Comparison of ENCODE assay signal across 8 cellular contexts in the genomic region with DNA sequence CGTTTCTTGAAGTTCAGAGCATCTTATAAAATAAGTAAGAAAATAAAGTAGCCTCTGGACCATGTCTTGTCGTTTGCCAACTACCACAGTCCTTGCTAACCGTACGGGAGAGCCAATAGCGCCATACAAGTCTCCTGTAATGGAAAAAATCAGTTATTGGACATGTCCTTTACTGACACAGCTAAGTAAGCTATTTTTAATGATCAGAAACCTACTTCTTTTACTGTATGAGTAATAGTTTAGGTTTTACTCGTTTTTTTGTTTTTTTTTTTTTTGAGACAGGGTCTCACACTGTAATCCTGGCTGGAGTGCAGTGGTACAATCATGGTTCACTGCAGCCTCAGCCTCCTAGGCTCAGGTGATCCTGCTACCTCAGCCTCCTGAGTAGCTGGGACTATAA. TPM values are rescaled to one million over a fixed set of nuclear protein-coding genes. Genes with fewer than 3 reads are reported as not detected.
DNase-seq lines count a peak whose midpoint lies in the region; ATAC-seq and TF ChIP-seq lines count a peak whose summit lies in the region.

No MANE protein-coding gene starts in this region.

- ATAC-seq in GM21717 (IDR thresholded peaks at IDR 0.05; ENCODE audit: unreplicated experiment) (peak; percentile 44), activated B cell treated with CpG ODN at 0.5 μM for 24 hours (ENCODE audit: low read depth) (peak; percentile 31), natural killer cell (no peak), GM23338 (no peak)

- intact Hi-C loops in activated B cell treated with CpG ODN at 0.5 μM for 24 hours (cut with micrococcal nuclease), result loop anchor here (5.0 kb wide), 1 partner anchor 335 kb away; no protein-coding TSS in a partner anchor
- intact Hi-C loops in natural killer cell (cut with micrococcal nuclease), result no loop called here
- intact Hi-C loops in A673 (cut with micrococcal nuclease; ENCODE audit: unreplicated experiment), result no loop called here

- no peaks in the 10 kb centered on the region for H3F3A ChIP-seq in GM23338 (replicated peaks; ENCODE audit: low read depth)

- H3K36me3 ChIP-seq in GM23338 (ENCODE audit: insufficient read depth), result no peaks in the 10 kb centered on the region
- H3K36me3 ChIP-seq in A673 (ENCODE audit: insufficient read depth, low read length, poor library complexity, severe bottlenecking), result peaks cover 24% of the 10 kb centered on the region

- H3K27ac Mint-ChIP-seq in activated B cell treated with CpG ODN at 0.5 μM for 24 hours (no peak overlapping the region), natural killer cell (peak overlapping the region; percentile 0 to 74), GM23338 (no peak overlapping the region)

- H3K27me3 Mint-ChIP-seq in activated B cell treated with CpG ODN at 0.5 μM for 24 hours (no peaks in the 10 kb centered on the region), natural killer cell (ENCODE audit: low read depth in 2 of 2) (no peaks in the 10 kb centered on the region), GM23338 (ENCODE audit: insufficient read depth, low read depth, poor library complexity) (no peaks in the 10 kb centered on the region)

- H3K9me3 ChIP-seq in A673 (ENCODE audit: low read depth, low read length, poor library complexity, severe bottlenecking), result no peaks in the 10 kb centered on the region

- DNase-seq in activated B cell treated with CpG ODN at 0.5 μM for 24 hours, result no peak
- DNase-seq in natural killer cell, result no peak
- no peak for DNase-seq in NCI-H2107 (lab: John Stamatoyannopoulos, UW)
- DNase-seq in GM23338 (ENCODE audit: low spot score), result no peak
- no peak for DNase-seq in A673 (ENCODE audit: low spot score)
- DNase-seq in NCI-H82 (lab: John Stamatoyannopoulos, UW), result no peak

- H3K4me1 Mint-ChIP-seq in activated B cell treated with CpG ODN at 0.5 μM for 24 hours, result peaks cover 30% of the 10 kb centered on the region
- H3K4me1 Mint-ChIP-seq in natural killer cell, result no peaks in the 10 kb centered on the region
- peaks cover 8% of the 10 kb centered on the region; the same call in 2 of the 3 replicates for H3K4me1 Mint-ChIP-seq in GM23338

- no peaks in the 10 kb centered on the region for H3K9me3 Mint-ChIP-seq in activated B cell treated with CpG ODN at 0.5 μM for 24 hours
- no peaks in the 10 kb centered on the region for H3K9me3 Mint-ChIP-seq in natural killer cell
- no peaks in the 10 kb centered on the region for H3K9me3 Mint-ChIP-seq in GM23338

- peaks cover 5% of the 10 kb centered on the region for H4K20me1 ChIP-seq in GM23338 (replicated peaks; ENCODE audit: insufficient read depth)

- no peaks in the 10 kb centered on the region for H3K79me2 ChIP-seq in GM23338 (replicated peaks; ENCODE audit: insufficient read depth)

- peaks cover 74% of the 10 kb centered on the region for H3K36me3 Mint-ChIP-seq in activated B cell treated with CpG ODN at 0.5 μM for 24 hours (ENCODE audit: low read depth)
- H3K36me3 Mint-ChIP-seq in natural killer cell, result peaks cover 10% of the 10 kb centered on the region
- H3K36me3 Mint-ChIP-seq in GM23338 (ENCODE audit: low read depth), result peaks cover 19% of the 10 kb centered on the region

- H3K4me3 Mint-ChIP-seq in activated B cell treated with CpG ODN at 0.5 μM for 24 hours (no peak overlapping the region), natural killer cell (no peak overlapping the region), GM23338 (no peak overlapping the region)

- peak overlapping the region; percentile 81 for H3K27ac ChIP-seq in C4-2B
- no peak overlapping the region for H3K27ac ChIP-seq in GM23338 (ENCODE audit: low read depth)
- no peak overlapping the region for H3K27ac ChIP-seq in A673 (ENCODE audit: low read depth, low read length, poor library complexity, severe bottlenecking)

- TF ChIP-seq CTCF in C4-2B (conservative IDR thresholded peaks at IDR 0.05) (no peak), activated B cell treated with CpG ODN at 0.5 μM for 24 hours (IDR thresholded peaks at IDR 0.05) (no peak), natural killer cell (IDR thresholded peaks at IDR 0.05) (no peak), GM23338 (conservative IDR thresholded peaks at IDR 0.05; ENCODE audit: low read depth in 2 of 2) (no peak), A673 (conservative IDR thresholded peaks at IDR 0.05; ENCODE audit: low read depth, low read length) (no peak)

- POLR2A ChIA-PET in activated B cell treated with CpG ODN at 0.5 μM for 24 hours (lab: Charles Lee), result interaction anchor here (0.7 to 2.2 kb wide), 3 partner anchors 33 to 344 kb away, joined by 4 to 5 read pairs (median 5); no protein-coding TSS in a partner anchor
- POLR2A ChIA-PET in A673 (lab: Charles Lee; ENCODE audit: low non-redundant PET), result no interaction called here

- no TSS peak for BruUV-seq in A673 (replicated peaks; lab: Mats Ljungman, UMichigan)

- peaks cover 4% of the 10 kb centered on the region; the same call in 1 of the 2 replicates for H3K4me1 ChIP-seq in GM23338 (ENCODE audit: insufficient read depth)
- no peaks in the 10 kb centered on the region for H3K4me1 ChIP-seq in A673 (ENCODE audit: insufficient read depth, low read length, poor library complexity, severe bottlenecking)

- H3K9me2 ChIP-seq in GM23338 (ENCODE audit: insufficient read depth), result no peaks in the 10 kb centered on the region

- CTCF ChIA-PET in activated B cell treated with CpG ODN at 0.5 μM for 24 hours (lab: Charles Lee), result no interaction called here
- CTCF ChIA-PET in A673 (lab: Charles Lee), result no interaction called here

- H3K4me3 ChIP-seq in GM23338, result no peak overlapping the region
- H3K4me3 ChIP-seq in A673 (ENCODE audit: low read depth, low read length, poor library complexity, severe bottlenecking), result no peak overlapping the region

- no peak overlapping the region for H2AFZ ChIP-seq in GM23338

- H3K4me2 ChIP-seq in GM23338, result no peak overlapping the region

- H3K27me3 ChIP-seq in GM23338 (ENCODE audit: insufficient read depth) (no peaks in the 10 kb centered on the region), A673 (replicated peaks; ENCODE audit: insufficient read depth, low read depth, low read length, poor library complexity) (no peaks in the 10 kb centered on the region)

TF ChIP-seq in GM23338, 12 proteins besides CTCF, POLR2A, EP300 and RAD21 (continues in another document):
- TF ChIP-seq EZH2phosphoT487 (IDR thresholded peaks at IDR 0.05; ENCODE audit: unreplicated experiment), result no peak
- no peak for TF ChIP-seq EZH2 (IDR thresholded peaks at IDR 0.05; ENCODE audit: low read depth, unreplicated experiment)
- no peak for TF ChIP-seq ZNF331 (CRISPR knock-in tag; IDR thresholded peaks at IDR 0.05; ENCODE audit: low read depth)
- TF ChIP-seq POLR2AphosphoS5 (IDR thresholded peaks at IDR 0.05; ENCODE audit: low read depth), result no peak
- no peak for TF ChIP-seq CREB1 (CRISPR knock-in tag; IDR thresholded peaks at IDR 0.05; ENCODE audit: low read depth)
- no peak for TF ChIP-seq JUNB (IDR thresholded peaks at IDR 0.05; ENCODE audit: unreplicated experiment)

RNA-seq across cellular contexts. Expression of a gene that starts 37.8 kb away (rescaled TPM):
- total RNA-seq in activated B cell treated with CpG ODN at 0.5 μM for 24 hours (37.2 and 45.1 TPM in 2 replicates), natural killer cell (10 to 100 TPM; 30.1 to 61.0 (median 42.1) TPM), A673 (2021) (21.6 and 26.1 TPM in 2 replicates)
- total RNA-seq in GM23338 (2014; rRNA removed; shearing (Covaris generic)), result 19.7 and 20.3 TPM in 2 replicates
- polyA plus RNA-seq in GM23338 (2016; fragmentation: Nextera tagmentation; extraction: Ambion mirVana), result 7.9 and 9.5 TPM in 2 replicates

Comparison
In these comparisons a context has a peak if more than half of its experiments do, and no peak if none do; other contexts are left out.
1. ATAC-seq: peak in GM21717 (single experiment) and activated B cell treated with CpG ODN at 0.5 μM for 24 hours (single experiment); none in natural killer cell (0 of 3) and GM23338 (single experiment).
2. H3K27ac Mint-ChIP-seq: peak in natural killer cell (2 of 2); none in activated B cell treated with CpG ODN at 0.5 μM for 24 hours (single experiment) and GM23338 (single experiment).